ENCODE assay signal across 20 cellular contexts in genomic region chr1:176976771-176977170, GRCh38.
"Had no signal": no experiment of that assay in that cellular context is flagged by ENCODE, and none has a peak within 500 bp of the region (broad histone marks: within the 10 kb centered on the region; RNA-seq: fewer than 3 reads in every experiment).

No MANE protein-coding gene starts in this region.

- ATAC-seq: effector memory CD8-positive, alpha-beta T cell; esophagus mucosa; foreskin keratinocyte; gastrocnemius medialis; gastroesophageal sphincter; heart left ventricle; heart right ventricle had no signal

- H3K9me3 Mint-ChIP-seq: dendritic cell treated with granulocyte-macrophage colony-stimulating factor and Interleukin-4, amounts not matched to agents 40 ng/mL and 50 ng/mL, for 4 days; endodermal cell had no signal

- H3K27ac Mint-ChIP-seq: dendritic cell treated with granulocyte-macrophage colony-stimulating factor and Interleukin-4, amounts not matched to agents 40 ng/mL and 50 ng/mL, for 4 days; effector memory CD8-positive, alpha-beta T cell; endodermal cell had no signal

- H3K4me1 Mint-ChIP-seq: endodermal cell had no signal

- H3K27me3 Mint-ChIP-seq: dendritic cell treated with granulocyte-macrophage colony-stimulating factor and Interleukin-4, amounts not matched to agents 40 ng/mL and 50 ng/mL, for 4 days; effector memory CD8-positive, alpha-beta T cell had no signal

- H3K4me3 Mint-ChIP-seq: dendritic cell treated with granulocyte-macrophage colony-stimulating factor and Interleukin-4, amounts not matched to agents 40 ng/mL and 50 ng/mL, for 4 days; effector memory CD8-positive, alpha-beta T cell; endodermal cell had no signal

- DNase-seq: colonic mucosa; cortex of kidney; dermis blood vessel endothelial cell; dorsolateral prefrontal cortex; effector CD4-positive, alpha-beta T cell; effector CD8-positive, alpha-beta T cell; effector memory CD4-positive, alpha-beta T cell; effector memory CD8-positive, alpha-beta T cell; endodermal cell; erythroblast; esophagus squamous epithelium; foreskin fibroblast; foreskin keratinocyte; foreskin melanocyte; gastrocnemius medialis; heart left ventricle; heart right ventricle had no signal
